Comparison of ENCODE assay signal across 8 cellular contexts in genomic region chr17:50055426-50056216, GRCh38.
A peak's percentile ranks its signal among the peaks of the same experiment; 100 is the strongest.
DNase-seq lines count a peak whose midpoint lies in the region; ATAC-seq lines count a peak whose summit lies in the region.

ITGA3 (plus strand) TSS chr17:50056110; CDS start chr17:50056440, 330 bp downstream.

- peaks cover 2% of the 10 kb centered on the region for H3K27me3 Mint-ChIP-seq in memory B cell

- peak within 1 kb of the TSS; percentile 95 for H3K4me3 Mint-ChIP-seq in memory B cell

- H3K4me1 ChIP-seq in endocrine pancreas (ENCODE audit: control insufficient read depth, insufficient read depth, low read length) = no peaks in the 10 kb centered on the region

- H3K36me3 Mint-ChIP-seq in memory B cell = no peaks in the 10 kb centered on the region

- peak within 1 kb of the TSS; percentile 72 for H3K4me3 ChIP-seq in endocrine pancreas (ENCODE audit: control insufficient read depth, insufficient read depth, low read length)

- H3K36me3 ChIP-seq in endocrine pancreas (ENCODE audit: control insufficient read depth, insufficient read depth, low read length) = no peaks in the 10 kb centered on the region

- peak; percentile 98 for DNase-seq in DMS53 (lab: John Stamatoyannopoulos, UW)
- peak; percentile 83 for DNase-seq in NCI-H526 treated with DMSO at 0.1 percent for 48 hours (lab: John Stamatoyannopoulos, UW)
- peak; percentile 60 for DNase-seq in activated CD8-positive, alpha-beta memory T cell treated with anti-CD3 and anti-CD28 coated beads, Interleukin-2, amount 50 U/mL, for 4 hours
- DNase-seq in memory B cell (ENCODE audit: low spot score in 2 of 2) = peak in 1 of 2 donors; percentile 39
- peak; percentile 36 for DNase-seq in stimulated activated CD8-positive, alpha-beta memory T cell treated with anti-CD3 and anti-CD28 coated beads, Interleukin-12 subunit alpha, Interleukin-12 subunit beta, amount 100 ng/mL, for 1 hour (ENCODE audit: low read depth)

- H3K27ac Mint-ChIP-seq in memory B cell = peak within 1 kb of the TSS; percentile 83

- H3K4me1 Mint-ChIP-seq in memory B cell = peaks cover 26% of the 10 kb centered on the region

- H3K9me3 Mint-ChIP-seq in memory B cell = no peaks in the 10 kb centered on the region

- H3K9ac ChIP-seq in endocrine pancreas (ENCODE audit: control insufficient read depth, insufficient read depth, low read length) = peak within 1 kb of the TSS; percentile 63

- H3K27me3 ChIP-seq in endocrine pancreas (ENCODE audit: control insufficient read depth, insufficient read depth, low read length) = no peaks in the 10 kb centered on the region

- ATAC-seq in HG02840 (IDR thresholded peaks at IDR 0.05; ENCODE audit: low FRiP score, unreplicated experiment) (peak; percentile 41), memory B cell (ENCODE audit: low read depth) (peak; percentile 41), GM19395 (IDR thresholded peaks at IDR 0.05; ENCODE audit: unreplicated experiment) (no peak)

- no peaks in the 10 kb centered on the region for H3K9me3 ChIP-seq in endocrine pancreas (ENCODE audit: control insufficient read depth, low read length)
